In genomic region chr6:134309227-134309626, GRCh38 we compare ENCODE assay signal across 15 cellular contexts.
"Had no signal": no experiment of that assay in that cellular context is flagged by ENCODE, and none has a peak within 500 bp of the region (broad histone marks: within the 10 kb centered on the region; RNA-seq: fewer than 3 reads in every experiment).

No MANE protein-coding gene starts in this region.

- H3K36me3 ChIP-seq: left ventricle myocardium inferior, sigmoid colon, spleen, tibial nerve, vagina had no signal

- H3K4me1 ChIP-seq: left ventricle myocardium inferior, sigmoid colon had no signal

- DNase-seq: activated CD4-positive, alpha-beta T cell treated with anti-CD3 and anti-CD28 coated beads, Interleukin-2, amount 50 U/mL, for 48 hours; activated CD4-positive, CD25-positive, alpha-beta regulatory T cell treated with anti-CD3 and anti-CD28 coated beads, Interleukin-2, amount 50 U/mL, for 72 hours; activated naive CD4-positive, alpha-beta T cell treated with Interleukin-2 at 50 U/mL for 16 hours; effector memory CD4-positive, alpha-beta T cell; foreskin fibroblast; glutamatergic neuron; kidney; left ventricle myocardium inferior; mesenchymal stem cell; sigmoid colon; spleen; T-helper 1 cell had no signal

- H3K9me3 Mint-ChIP-seq: activated T-helper 17 cell treated with anti-CD3 and anti-CD28 coated beads, Interleukin-2, amount 50 U/mL, for 72 hours had no signal

- H3K27me3 ChIP-seq: sigmoid colon, spleen, tibial nerve, vagina had no signal

- H3K4me3 ChIP-seq: left ventricle myocardium inferior, sigmoid colon, spleen, tibial nerve, vagina had no signal

- H3K27ac Mint-ChIP-seq: activated T-helper 17 cell treated with anti-CD3 and anti-CD28 coated beads, Interleukin-2, amount 50 U/mL, for 72 hours had no signal

- ATAC-seq: activated T-helper 17 cell treated with anti-CD3 and anti-CD28 coated beads, Interleukin-2, amount 50 U/mL, for 72 hours had no signal

- H3K9me3 ChIP-seq: left ventricle myocardium inferior, sigmoid colon, spleen, tibial nerve, vagina had no signal

- H3K27ac ChIP-seq: left ventricle myocardium inferior, sigmoid colon, vagina had no signal

- H3K4me3 Mint-ChIP-seq: activated T-helper 17 cell treated with anti-CD3 and anti-CD28 coated beads, Interleukin-2, amount 50 U/mL, for 72 hours had no signal
